In genomic region chr18:6566338-6566911, GRCh38 we compare ENCODE assay signal across 21 cellular contexts.
DNase-seq lines count a peak whose midpoint lies in the region; ATAC-seq, FAIRE-seq and TF ChIP-seq lines count a peak whose summit lies in the region.
"Had no signal": no experiment of that assay in that cellular context is flagged by ENCODE, and none has a peak within 500 bp of the region (broad histone marks: within the 10 kb centered on the region; RNA-seq: fewer than 3 reads in every experiment).

No MANE protein-coding gene starts in this region.

- H3K36me3 ChIP-seq in endodermal cell (ENCODE audit: control insufficient read depth, insufficient read depth, low read length), result no peaks in the 10 kb centered on the region
- H3K36me3 ChIP-seq: adrenal gland, esophagus squamous epithelium, right atrium auricular region had no signal

- H3K4me3 Mint-ChIP-seq in activated T-cell treated with anti-CD3 and anti-CD28 coated beads, Interleukin-2, amount 50 U/mL, for 72 hours, result no peak overlapping the region
- no peak overlapping the region for H3K4me3 Mint-ChIP-seq in endodermal cell
- H3K4me3 Mint-ChIP-seq in activated T-helper 2 cell treated with anti-CD3 and anti-CD28 coated beads, Interferon-gamma antibody, Interleukin-2, Interleukin-4, amounts not matched to agents 10 μg/mL and 5 μg/mL and 100 μg/mL, durations not matched to agents 14 hours and 24 hours and 36 hours (ENCODE audit: low read depth), result no peak overlapping the region
- H3K4me3 Mint-ChIP-seq: activated CD8-positive, alpha-beta memory T cell treated with anti-CD3 and anti-CD28 coated beads, Interleukin-2, amount 10 ng/mL, durations not matched to agents 7 days and 5 days had no signal

- 40 to 50% methylated on average over 3 of the region's 3 CpGs for WGBS in endodermal cell (ENCODE audit: insufficient coverage in 1 of 2, insufficient read length in 1 of 2), 2 experiments

- intact Hi-C loops in activated T-helper 2 cell treated with anti-CD3 and anti-CD28 coated beads, Interferon-gamma antibody, Interleukin-2, Interleukin-4, amounts not matched to agents 10 μg/mL and 5 μg/mL and 100 μg/mL, durations not matched to agents 14 hours and 24 hours and 36 hours (cut with micrococcal nuclease), result no loop called here

- no peak for TF ChIP-seq CTCF in endodermal cell (conservative IDR thresholded peaks at IDR 0.05)

- H3K9ac ChIP-seq in endodermal cell (ENCODE audit: extremely low read depth, low read length, poor library complexity, severe bottlenecking), result peak overlapping the region; percentile 39

- H3K36me3 Mint-ChIP-seq in activated T-cell treated with anti-CD3 and anti-CD28 coated beads, Interleukin-2, amount 50 U/mL, for 72 hours (ENCODE audit: insufficient read depth in 2 of 2), result no peaks in the 10 kb centered on the region
- H3K36me3 Mint-ChIP-seq in endodermal cell (ENCODE audit: low read depth), result peaks cover 8% of the 10 kb centered on the region
- H3K36me3 Mint-ChIP-seq in activated T-helper 2 cell treated with anti-CD3 and anti-CD28 coated beads, Interferon-gamma antibody, Interleukin-2, Interleukin-4, amounts not matched to agents 10 μg/mL and 5 μg/mL and 100 μg/mL, durations not matched to agents 14 hours and 24 hours and 36 hours (ENCODE audit: low read depth), result no peaks in the 10 kb centered on the region
- H3K36me3 Mint-ChIP-seq: activated CD8-positive, alpha-beta memory T cell treated with anti-CD3 and anti-CD28 coated beads, Interleukin-2, amount 10 ng/mL, durations not matched to agents 7 days and 5 days had no signal

- no peaks in the 10 kb centered on the region for H3K27me3 Mint-ChIP-seq in activated T-cell treated with anti-CD3 and anti-CD28 coated beads, Interleukin-2, amount 50 U/mL, for 72 hours (ENCODE audit: low read depth)
- H3K27me3 Mint-ChIP-seq in endodermal cell (ENCODE audit: insufficient read depth), result no peaks in the 10 kb centered on the region
- no peaks in the 10 kb centered on the region for H3K27me3 Mint-ChIP-seq in activated T-helper 2 cell treated with anti-CD3 and anti-CD28 coated beads, Interferon-gamma antibody, Interleukin-2, Interleukin-4, amounts not matched to agents 10 μg/mL and 5 μg/mL and 100 μg/mL, durations not matched to agents 14 hours and 24 hours and 36 hours (ENCODE audit: low read depth)
- H3K27me3 Mint-ChIP-seq: activated CD8-positive, alpha-beta memory T cell treated with anti-CD3 and anti-CD28 coated beads, Interleukin-2, amount 10 ng/mL, durations not matched to agents 7 days and 5 days had no signal

- H3K27ac Mint-ChIP-seq in activated T-cell treated with anti-CD3 and anti-CD28 coated beads, Interleukin-2, amount 50 U/mL, for 72 hours, result no peak overlapping the region
- peak overlapping the region; percentile 91 for H3K27ac Mint-ChIP-seq in endodermal cell
- H3K27ac Mint-ChIP-seq in activated T-helper 2 cell treated with anti-CD3 and anti-CD28 coated beads, Interferon-gamma antibody, Interleukin-2, Interleukin-4, amounts not matched to agents 10 μg/mL and 5 μg/mL and 100 μg/mL, durations not matched to agents 14 hours and 24 hours and 36 hours, result no peak overlapping the region
- H3K27ac Mint-ChIP-seq: activated CD8-positive, alpha-beta memory T cell treated with anti-CD3 and anti-CD28 coated beads, Interleukin-2, amount 10 ng/mL, durations not matched to agents 7 days and 5 days had no signal

- H3K4me1 ChIP-seq in endodermal cell (ENCODE audit: control insufficient read depth, insufficient read depth, low read length), result peaks cover 37% of the 10 kb centered on the region
- H3K4me1 ChIP-seq: adrenal gland, right atrium auricular region had no signal

- FAIRE-seq in urothelium cell line (lab: Jason Lieb, UNC), result peak; percentile 89

- no peaks in the 10 kb centered on the region for H3K27me3 ChIP-seq in endodermal cell (ENCODE audit: control insufficient read depth, insufficient read depth, low read length, poor library complexity, severe bottlenecking)
- H3K27me3 ChIP-seq: adrenal gland, right atrium auricular region had no signal

- H3K4me1 Mint-ChIP-seq in activated T-cell treated with anti-CD3 and anti-CD28 coated beads, Interleukin-2, amount 50 U/mL, for 72 hours (ENCODE audit: low read depth), result peaks cover 5% of the 10 kb centered on the region
- H3K4me1 Mint-ChIP-seq in endodermal cell, result peaks cover 72% of the 10 kb centered on the region
- peaks cover 2% of the 10 kb centered on the region for H3K4me1 Mint-ChIP-seq in activated T-helper 2 cell treated with anti-CD3 and anti-CD28 coated beads, Interferon-gamma antibody, Interleukin-2, Interleukin-4, amounts not matched to agents 10 μg/mL and 5 μg/mL and 100 μg/mL, durations not matched to agents 14 hours and 24 hours and 36 hours (ENCODE audit: low read depth)
- H3K4me1 Mint-ChIP-seq: activated CD8-positive, alpha-beta memory T cell treated with anti-CD3 and anti-CD28 coated beads, Interleukin-2, amount 10 ng/mL, durations not matched to agents 7 days and 5 days had no signal

- DNase-seq in activated T-cell treated with anti-CD3 and anti-CD28 coated beads, Interleukin-2, amount 50 U/mL, for 72 hours, result no peak
- no peak for DNase-seq in activated T-cell treated with anti-CD3 and anti-CD28 coated beads, Interleukin-2, amount 50 U/mL, for 48 hours
- DNase-seq in NCI-H345 treated with DMSO at 0.1 percent for 48 hours (lab: John Stamatoyannopoulos, UW; ENCODE audit: unreplicated experiment) (peak; percentile 46), endodermal cell (no peak), urothelium cell line (ENCODE audit: low spot score) (peak; percentile 89), 8988T (no peak)
- no peak for DNase-seq in activated T-helper 2 cell treated with anti-CD3 and anti-CD28 coated beads, Interferon-gamma antibody, Interleukin-2, Interleukin-4, amounts not matched to agents 10 μg/mL and 5 μg/mL and 100 μg/mL, durations not matched to agents 14 hours and 24 hours and 36 hours (ENCODE audit: low spot score)
- DNase-seq: ACHN; activated CD4-positive, alpha-beta T cell treated with anti-CD3 and anti-CD28 coated beads for 4 hours; activated CD8-positive, alpha-beta memory T cell treated with anti-CD3 and anti-CD28 coated beads, Interleukin-2, amount 10 ng/mL, durations not matched to agents 7 days and 5 days; activated gamma-delta T cell treated with Interleukin-2 at 50 U/mL for 16 hours; adrenal gland; DMS79 treated with DMSO at 0.1 percent for 48 hours; dorsolateral prefrontal cortex; esophagus squamous epithelium; mucosa of descending colon; NCI-H1417; SW 1271 had no signal

- H3K9me3 Mint-ChIP-seq in activated T-cell treated with anti-CD3 and anti-CD28 coated beads, Interleukin-2, amount 50 U/mL, for 72 hours, result peaks cover 2% of the 10 kb centered on the region in 2 donors
- peaks cover 11% of the 10 kb centered on the region for H3K9me3 Mint-ChIP-seq in endodermal cell
- H3K9me3 Mint-ChIP-seq in activated T-helper 2 cell treated with anti-CD3 and anti-CD28 coated beads, Interferon-gamma antibody, Interleukin-2, Interleukin-4, amounts not matched to agents 10 μg/mL and 5 μg/mL and 100 μg/mL, durations not matched to agents 14 hours and 24 hours and 36 hours, result peaks cover 3% of the 10 kb centered on the region

- H3K27ac ChIP-seq in endodermal cell (ENCODE audit: low read depth, low read length), result no peak overlapping the region
- H3K27ac ChIP-seq: adrenal gland, C4-2B, dorsolateral prefrontal cortex, esophagus squamous epithelium, right atrium auricular region had no signal

- peaks cover 17% of the 10 kb centered on the region for H3K9me3 ChIP-seq in endodermal cell (ENCODE audit: control insufficient read depth, low read length)
- H3K9me3 ChIP-seq: adrenal gland, esophagus squamous epithelium, mucosa of descending colon, right atrium auricular region had no signal

- H3K4me3 ChIP-seq in endodermal cell (ENCODE audit: low read length), result peak overlapping the region; percentile 13
- H3K4me3 ChIP-seq: adrenal gland, dorsolateral prefrontal cortex, esophagus squamous epithelium, mucosa of descending colon, right atrium auricular region had no signal

- peak; percentile 74 to 79 for ATAC-seq in activated T-cell treated with anti-CD3 and anti-CD28 coated beads, Interleukin-2, amount 50 U/mL, for 72 hours (replicated peaks in 1 of 2)
- no peak for ATAC-seq in GM19455 (IDR thresholded peaks at IDR 0.05; ENCODE audit: unreplicated experiment)
- ATAC-seq: activated CD8-positive, alpha-beta memory T cell treated with anti-CD3 and anti-CD28 coated beads, Interleukin-2, amount 10 ng/mL, durations not matched to agents 7 days and 5 days; mucosa of descending colon had no signal

Comparison
In these comparisons a context has a peak if more than half of its experiments do, and no peak if none do; other contexts are left out.
1. DNase-seq: peak in NCI-H345 treated with DMSO at 0.1 percent for 48 hours (single experiment) and urothelium cell line (single experiment); none in activated T-cell treated with anti-CD3 and anti-CD28 coated beads, Interleukin-2, amount 50 U/mL, for 72 hours (0 of 2), activated T-cell treated with anti-CD3 and anti-CD28 coated beads, Interleukin-2, amount 50 U/mL, for 48 hours (0 of 2), endodermal cell (single experiment), 8988T (single experiment) and activated T-helper 2 cell treated with anti-CD3 and anti-CD28 coated beads, Interferon-gamma antibody, Interleukin-2, Interleukin-4, amounts not matched to agents 10 μg/mL and 5 μg/mL and 100 μg/mL, durations not matched to agents 14 hours and 24 hours and 36 hours (single experiment).